1 cellular context compared by ENCODE assay signal in genomic region chr3:197017003-197017402, GRCh38.
TF ChIP-seq lines count a peak whose summit lies in the region.

No MANE protein-coding gene starts in this region.

TF ChIP-seq in H1, 55 proteins besides CTCF, POLR2A, EP300 and RAD21:
- TF ChIP-seq CHD7 (IDR thresholded peaks at IDR 0.05; ENCODE audit: insufficient replicate concordance, low read length) (no peak), TAF1 (IDR thresholded peaks at IDR 0.05; ENCODE audit: low read depth, low read length) (no peak), CTBP2 (IDR thresholded peaks at IDR 0.05; ENCODE audit: borderline replicate concordance, insufficient read depth, insufficient read length, low read length) (no peak), SP1 (IDR thresholded peaks at IDR 0.05; ENCODE audit: low read depth, low read length) (no peak), SRF (IDR thresholded peaks at IDR 0.05; ENCODE audit: low read depth, low read length) (no peak), CREB1 (IDR thresholded peaks at IDR 0.05) (no peak), NRF1 (IDR thresholded peaks at IDR 0.05; ENCODE audit: low read depth, low read length) (no peak)
